ENCODE assay signal across 16 cellular contexts in the genomic region with DNA sequence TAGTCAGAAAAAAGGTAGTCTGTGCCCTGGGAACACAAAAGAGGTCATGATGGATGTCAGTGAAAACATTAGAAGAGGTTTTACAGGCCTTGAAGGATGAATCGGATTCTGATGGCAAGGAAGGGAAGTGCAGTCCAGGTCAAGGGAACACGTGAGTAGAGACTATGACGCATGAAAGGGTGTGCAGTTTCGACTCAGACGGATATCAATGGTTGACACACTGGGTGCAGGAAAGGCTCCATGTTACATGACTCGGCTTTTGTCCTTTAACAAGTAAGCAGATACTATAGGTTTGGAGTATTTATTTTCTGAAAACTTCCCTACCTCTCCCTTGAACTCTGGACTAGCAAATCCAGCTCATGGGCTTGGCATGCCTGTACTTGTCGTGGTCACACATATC. TPM values are rescaled to one million over a fixed set of nuclear protein-coding genes. Genes with fewer than 3 reads are reported as not detected.
"Had no signal": no experiment of that assay in that cellular context is flagged by ENCODE, and none has a peak within 500 bp of the region (broad histone marks: within the 10 kb centered on the region; RNA-seq: fewer than 3 reads in every experiment).

No MANE protein-coding gene starts in this region.

- H3K27ac ChIP-seq: brain microvascular endothelial cell, left lung, parathyroid adenoma, tibial artery, uterus had no signal

- H3K79me2 ChIP-seq: parathyroid adenoma had no signal

- H3K9me3 ChIP-seq: left lung, mucosa of descending colon, tibial artery, uterus had no signal

- H3K27me3 ChIP-seq: brain microvascular endothelial cell, left lung, uterus had no signal

- ATAC-seq: mucosa of descending colon; naive thymus-derived CD4-positive, alpha-beta T cell; stimulated activated memory B cell treated with anti-CD40 and anti-IgM and Interleukin-4, amounts not matched to agents 10 μg/mL and 1 μg/mL and 100 μg/mL, for 72 hours had no signal

- H2AFZ ChIP-seq: parathyroid adenoma had no signal

- H3K36me3 ChIP-seq: brain microvascular endothelial cell, left lung, tibial artery, uterus had no signal

- DNase-seq: activated CD4-positive, alpha-beta T cell treated with anti-CD3 and anti-CD28 coated beads, Interleukin-2, amount 50 U/mL, for 1 hour; activated naive CD4-positive, alpha-beta T cell; activated naive CD8-positive, alpha-beta T cell treated with anti-CD3 and anti-CD28 coated beads, Interleukin-2, amount 10 ng/mL, durations not matched to agents 7 days and 5 days; brain microvascular endothelial cell; cerebellar nuclear complex; effector CD8-positive, alpha-beta T cell; left lung; mucosa of descending colon; naive thymus-derived CD4-positive, alpha-beta T cell; T-helper 2 cell; tibial artery; uterus had no signal

- H3K4me1 ChIP-seq: left lung, parathyroid adenoma, tibial artery, uterus had no signal

- H3K9ac ChIP-seq: parathyroid adenoma had no signal

- H3K4me3 ChIP-seq: left lung, mucosa of descending colon, tibial artery, uterus had no signal

RNA-seq across cellular contexts. Expression of gene SEC16B, which starts 55.3 kb away (rescaled TPM):
- total RNA-seq: activated CD8-positive, alpha-beta memory T cell treated with anti-CD3 and anti-CD28 coated beads for 36 hours; activated T-helper 1 cell treated with anti-CD3 and anti-CD28 coated beads, Interleukin-12 subunit alpha, Interleukin-12 subunit beta, Interleukin-2, Interleukin-4 antibody, amounts not matched to agents 30 ng/mL and 10 ng/mL and 1 ng/mL, durations not matched to agents 14 hours and 24 hours and 36 hours had no signal
- polyA plus RNA-seq: naive thymus-derived CD4-positive, alpha-beta T cell had no signal
